ENCODE assay signal across 8 cellular contexts in genomic region chr5:62223312-62223954, GRCh38.
DNase-seq lines count a peak whose midpoint lies in the region; ATAC-seq, FAIRE-seq and TF ChIP-seq lines count a peak whose summit lies in the region.
"Not testable (repeated sequence)": the region's sequence is repeated elsewhere in the genome, so short reads cannot be mapped to it uniquely, and the experiment has no call there.

No MANE protein-coding gene starts in this region.

- not testable (repeated sequence) for H3K27ac Mint-ChIP-seq in chondrocyte (ENCODE audit: unreplicated experiment)

- not testable (repeated sequence) for H2AFZ ChIP-seq in HepG2 (ENCODE audit: low read length)

- not testable (repeated sequence) for H3K36me3 ChIP-seq in MG63; HepG2 (replicated peaks in 1 of 2; ENCODE audit: control insufficient read depth in 1 of 2, insufficient read depth in 2 of 2, low read length in 2 of 2)

- ATAC-seq in GM18868 (IDR thresholded peaks at IDR 0.05; ENCODE audit: unreplicated experiment) (peak; percentile 87), HG02678 (IDR thresholded peaks at IDR 0.05; ENCODE audit: unreplicated experiment) (peak; percentile 92), HepG2 (peak; percentile 99)

- H3K9me3 ChIP-seq in MG63; HepG2 (ENCODE audit: low read length): not testable (repeated sequence)

- in situ Hi-C loops in HepG2 (cut with HindIII; ENCODE audit: extremely low pct_ligation_motif_present, low pct_unique_long_range_greater_than_20kb) = not testable (repeated sequence)

- H3K4me3 Mint-ChIP-seq in chondrocyte (ENCODE audit: unreplicated experiment) = peak overlapping the region; percentile 60

- H3K36me3 Mint-ChIP-seq in chondrocyte (ENCODE audit: low read depth) = not testable (repeated sequence)

- H3K4me2 ChIP-seq in HepG2 (ENCODE audit: low read depth, low read length) = not testable (repeated sequence)

- not testable (repeated sequence) for H3K27me3 ChIP-seq in MG63; HepG2 (ENCODE audit: control insufficient read depth in 1 of 2, insufficient read depth in 2 of 2, low read length in 2 of 2)

- not testable (repeated sequence) for H3K9me3 Mint-ChIP-seq in chondrocyte (ENCODE audit: low read depth)

- not testable (repeated sequence) for BruUV-seq in HepG2 (replicated peaks; lab: Mats Ljungman, UMichigan)

- TF ChIP-seq CTCF in chondrocyte (IDR thresholded peaks at IDR 0.05) = peak; percentile 80
- TF ChIP-seq CTCF in HepG2 (CRISPR knock-in tag; IDR thresholded peaks at IDR 0.05) = not testable (repeated sequence)

- not testable (repeated sequence) for H3K4me1 Mint-ChIP-seq in chondrocyte (ENCODE audit: low read depth)

- not testable (repeated sequence) for H3K79me2 ChIP-seq in HepG2 (ENCODE audit: insufficient read depth, low read length)

- H4K20me1 ChIP-seq in HepG2 (ENCODE audit: insufficient read depth, low read length) = not testable (repeated sequence)

- intact Hi-C loops in HepG2 (cut with micrococcal nuclease; ENCODE audit: unreplicated experiment) = not testable (repeated sequence)

- H3K4me3 ChIP-seq in MG63; HepG2 (replicated peaks in 1 of 3; ENCODE audit: insufficient read depth in 1 of 3, low read depth in 2 of 3, low read length in 3 of 3): not testable (repeated sequence)

- not testable (repeated sequence) for TF ChIP-seq POLR2A in HepG2 (IDR thresholded peaks at IDR 0.05; ENCODE audit: insufficient read depth in 1 of 2, low read depth in 2 of 2, low read length in 2 of 2)

- DNase-seq in MG63 = peak; percentile 74
- peak in 2 of 3 experiments; percentile 39 to 47 for DNase-seq in activated CD8-positive, alpha-beta memory T cell treated with anti-CD3 and anti-CD28 coated beads for 48 hours (ENCODE audit: low read depth in 2 of 3, low spot score in 2 of 3)
- not testable (repeated sequence) for DNase-seq in chondrocyte (ENCODE audit: low spot score); HepG2 (ENCODE audit: low spot score)
- peak; percentile 48 to 65 for DNase-seq in stimulated activated CD4-positive, alpha-beta T cell treated with anti-CD3 and anti-CD28 coated beads, Interleukin-1b, Interleukin-23, amount 100 ng/mL, for 4 hours (ENCODE audit: low read depth in 2 of 2)

- WGBS in HepG2 (ENCODE audit: low lambda C conversion rate) = 5% methylated on average over 12 of the region's 14 CpGs

- not testable (repeated sequence) for H3K27ac ChIP-seq in HepG2 (ENCODE audit: extremely low read length, insufficient read depth, low read length)

- POLR2A ChIA-PET in HepG2 (lab: Yijun Ruan, JAX) = not testable (repeated sequence)

- TF ChIP-seq RAD21 in HepG2 (CRISPR knock-in tag; IDR thresholded peaks at IDR 0.05) = not testable (repeated sequence)

- FAIRE-seq in A204.1 (lab: Jason Lieb, UNC) = peak; percentile 96
- peak; percentile 36 for FAIRE-seq in HepG2 (lab: Jason Lieb, UNC)

- not testable (repeated sequence) for H3K4me1 ChIP-seq in HepG2 (ENCODE audit: insufficient read depth, low read length)

- TF ChIP-seq EP300 in HepG2 (IDR thresholded peaks at IDR 0.05; ENCODE audit: low read depth in 2 of 2, low read length in 2 of 2); HepG2 (CRISPR knock-in tag; IDR thresholded peaks at IDR 0.05; ENCODE audit: borderline replicate concordance): not testable (repeated sequence)

- CTCF ChIA-PET in HepG2 (lab: Yijun Ruan, JAX; ENCODE audit: low intra/inter-chr PET ratio, low total read pairs) = not testable (repeated sequence)

- peaks cover 23% of the 10 kb centered on the region for H3K27me3 Mint-ChIP-seq in chondrocyte (ENCODE audit: low read depth)

- not testable (repeated sequence) for H3K9ac ChIP-seq in HepG2 (ENCODE audit: insufficient read depth, low read depth, low read length)

TF ChIP-seq in HepG2, 621 proteins besides CTCF, POLR2A, EP300 and RAD21:
- TF ChIP-seq STAG1 (CRISPR knock-in tag; IDR thresholded peaks at IDR 0.05) = peak; percentile 75
